8 cellular contexts compared by ENCODE assay signal in the genomic region with DNA sequence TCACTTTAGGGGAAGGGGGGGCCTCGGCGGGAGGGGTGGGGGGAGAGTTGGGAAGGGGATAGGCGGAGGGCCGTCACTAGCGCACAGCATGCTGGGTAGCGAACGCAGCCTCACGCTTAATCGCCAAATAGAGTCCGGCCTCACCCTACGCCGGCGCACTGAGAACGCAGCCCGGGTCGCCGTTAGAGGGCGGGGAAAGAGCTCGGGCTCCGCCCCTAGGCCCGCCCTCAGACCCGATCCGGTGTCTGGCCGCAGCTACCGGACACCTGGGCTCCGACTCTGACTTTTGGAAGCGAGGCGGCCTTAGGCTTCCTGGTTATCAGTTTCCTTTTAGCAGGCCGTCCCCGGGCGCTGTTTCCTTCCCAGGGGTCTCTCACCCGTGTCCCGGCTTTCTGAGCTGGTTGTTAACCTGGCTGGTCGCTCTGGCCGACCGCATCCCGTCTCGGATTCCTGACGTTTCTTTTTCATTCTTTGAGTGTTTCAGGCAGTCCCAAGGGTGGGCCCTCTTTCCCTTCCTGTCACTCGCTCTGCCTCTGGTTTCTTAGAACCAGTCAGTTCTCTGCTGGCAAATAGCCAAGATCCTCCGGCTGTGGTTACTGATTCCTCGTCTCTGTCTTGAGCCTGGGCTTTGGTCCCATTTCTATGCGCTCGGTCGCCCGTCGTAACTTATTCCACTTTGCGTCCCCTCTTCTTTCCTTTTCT. TPM values are rescaled to one million over a fixed set of nuclear protein-coding genes. Genes with fewer than 3 reads are reported as not detected.
DNase-seq lines count a peak whose midpoint lies in the region; ATAC-seq and TF ChIP-seq lines count a peak whose summit lies in the region.

No MANE protein-coding gene starts in this region.

- no peaks in the 10 kb centered on the region for H3K27me3 ChIP-seq in left lung

- peak; percentile 90 for ATAC-seq in GM19351 (IDR thresholded peaks at IDR 0.05; ENCODE audit: unreplicated experiment)
- ATAC-seq in HG03520 (IDR thresholded peaks at IDR 0.05; ENCODE audit: unreplicated experiment): peak; percentile 90
- ATAC-seq in left lung: peak; percentile 98

- intact Hi-C loops in left lung (cut with DNase I): no loop called here

- TF ChIP-seq CTCF in left lung (IDR thresholded peaks at IDR 0.05): no peak

- peak overlapping the region; percentile 98 for H3K27ac ChIP-seq in left lung

- H3K9me3 ChIP-seq in left lung: no peaks in the 10 kb centered on the region

- no peaks in the 10 kb centered on the region for H3K36me3 ChIP-seq in left lung

- DNase-seq in C1 segment of cervical spinal cord (lab: John Stamatoyannopoulos, UW): peak; percentile 71 to 98 (median 94)
- peak; percentile 92 for DNase-seq in NCI-H526 treated with DMSO at 0.1 percent for 48 hours (lab: John Stamatoyannopoulos, UW)
- peak; percentile 89 for DNase-seq in activated CD4-positive, alpha-beta T cell treated with anti-CD3 and anti-CD28 coated beads, Interleukin-2, amount 50 U/mL, for 1 hour
- peak; percentile 95 for DNase-seq in dedifferentiated amniotic fluid mesenchymal stem cell (ENCODE audit: extremely low spot score)
- DNase-seq in left lung: peak; percentile 97 to 98
- peak; percentile 87 for DNase-seq in stimulated activated CD4-positive, alpha-beta T cell treated with anti-CD3 and anti-CD28 coated beads, Interleukin-2, amount 100 ng/mL, for 4 hours (ENCODE audit: low read depth)

- peak overlapping the region; percentile 91 to 97 for H3K4me3 ChIP-seq in left lung

- H3K4me1 ChIP-seq in left lung: peaks cover 7 to 19% of the 10 kb centered on the region in 2 donors

RNA-seq across cellular contexts. Expression of a gene that starts 0.4 kb away (rescaled TPM):
- 10 to 100 TPM; 31.7 to 32.9 TPM for total RNA-seq in left lung

RNA-seq across cellular contexts. Expression of a gene that starts 1.1 kb away (rescaled TPM):
- total RNA-seq in left lung: 1 to 10 TPM; 6.9 to 9.2 TPM

Comparison
In these comparisons a context has a peak if more than half of its experiments do, and no peak if none do; other contexts are left out.
1. Peak in every context shown above with its lines: DNase-seq, ATAC-seq, H3K4me3 ChIP-seq and H3K27ac ChIP-seq.